ENCODE assay signal across 8 cellular contexts in the genomic region with DNA sequence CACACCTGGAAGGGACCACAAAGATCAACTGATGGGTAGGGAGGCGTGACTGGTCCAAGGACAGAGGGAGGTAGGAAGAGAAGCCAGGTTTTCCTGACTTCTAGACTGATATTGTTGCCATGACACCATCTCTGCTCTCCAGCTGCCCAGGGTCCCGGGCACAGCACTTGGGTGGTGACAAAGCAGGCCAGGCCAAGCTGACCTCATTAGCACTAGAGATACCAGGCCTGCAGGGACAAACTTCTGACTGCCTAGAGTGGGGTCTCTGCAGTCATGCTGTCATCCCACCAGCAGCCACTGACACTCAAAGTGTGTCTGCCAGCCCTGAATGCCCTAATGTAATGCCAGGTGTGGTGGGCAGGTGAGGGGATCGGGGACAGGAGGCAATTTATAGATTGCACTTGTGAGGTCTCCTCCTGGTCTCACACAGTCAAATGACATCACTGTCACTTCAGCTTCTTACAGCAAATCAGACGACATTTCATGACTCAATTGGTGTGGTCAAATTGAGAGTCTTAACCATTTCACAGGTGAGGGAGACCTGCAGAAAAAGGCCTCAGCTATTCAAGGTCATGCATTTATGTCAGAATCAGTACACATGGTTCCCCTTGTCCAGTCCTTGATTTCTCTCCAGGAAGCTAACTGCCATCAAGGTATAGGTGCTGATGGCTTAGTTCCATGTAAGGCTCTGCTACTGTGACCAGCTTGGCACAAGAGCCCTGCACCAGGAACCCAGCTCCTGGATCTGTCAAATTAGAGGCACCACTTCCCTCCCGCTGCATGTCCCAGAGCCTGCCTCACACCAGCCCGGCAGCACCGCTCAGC. TPM values are rescaled to one million over a fixed set of nuclear protein-coding genes. Genes with fewer than 3 reads are reported as not detected.
DNase-seq lines count a peak whose midpoint lies in the region; ATAC-seq and TF ChIP-seq lines count a peak whose summit lies in the region.

No MANE protein-coding gene starts in this region.

- peaks cover 56 to 74% (median 73%) of the 10 kb centered on the region in 7 donors for H3K4me1 Mint-ChIP-seq in naive thymus-derived CD4-positive, alpha-beta T cell

- no peaks in the 10 kb centered on the region for H3K27me3 Mint-ChIP-seq in naive thymus-derived CD4-positive, alpha-beta T cell

- H3K36me3 ChIP-seq in ACC112 (ENCODE audit: insufficient read depth, low read length) (no peaks in the 10 kb centered on the region), KOPT-K1 (ENCODE audit: insufficient read depth, low read length) (no peaks in the 10 kb centered on the region)
- no peaks in the 10 kb centered on the region for H3K36me3 ChIP-seq in naive thymus-derived CD4-positive, alpha-beta T cell (ENCODE audit: control insufficient read depth in 2 of 3, insufficient read depth in 3 of 3, low read length in 3 of 3)

- peaks cover 71% of the 10 kb centered on the region for H3K79me2 ChIP-seq in ACC112 (ENCODE audit: control insufficient read depth, insufficient read depth, low read length, unreplicated experiment)

- DNase-seq in cerebellar cortex (ENCODE audit: low spot score) (peak; percentile 61), sciatic nerve (ENCODE audit: low spot score) (no peak), mucosa of gallbladder (ENCODE audit: low spot score) (no peak), posterior vena cava (ENCODE audit: low spot score) (no peak), erythroblast (lab: John Stamatoyannopoulos, UW) (no peak)
- no peak for DNase-seq in naive thymus-derived CD4-positive, alpha-beta T cell

- peak overlapping the region; percentile 4 to 100 (median 85) for H3K27ac Mint-ChIP-seq in naive thymus-derived CD4-positive, alpha-beta T cell

- no peaks in the 10 kb centered on the region for H3K27me3 ChIP-seq in ACC112 (ENCODE audit: insufficient read depth, low read length)
- no peaks in the 10 kb centered on the region for H3K27me3 ChIP-seq in naive thymus-derived CD4-positive, alpha-beta T cell (ENCODE audit: control insufficient read depth in 2 of 2, insufficient read depth in 2 of 2, low read length in 2 of 2)

- H3K4me3 Mint-ChIP-seq in naive thymus-derived CD4-positive, alpha-beta T cell, result peak overlapping the region; percentile 82 to 97 (median 90)

- no peak for ATAC-seq in naive thymus-derived CD4-positive, alpha-beta T cell
- ATAC-seq in sciatic nerve, result no peak

- peaks cover 0 to 4% (median 0%) of the 10 kb centered on the region in 11 donors for H3K9me3 Mint-ChIP-seq in naive thymus-derived CD4-positive, alpha-beta T cell

- POLR2A ChIA-PET in naive thymus-derived CD4-positive, alpha-beta T cell (lab: Charles Lee), result interaction anchor here (1.0 to 9.2 kb wide), 3 partner anchors 13 to 41 kb away, joined by 3 to 202 read pairs (median 4); no protein-coding TSS in a partner anchor

- intact Hi-C loops in naive thymus-derived CD4-positive, alpha-beta T cell (cut with micrococcal nuclease), result no loop called here
- intact Hi-C loops in sciatic nerve (cut with DNase I), result no loop called here
- intact Hi-C loops in posterior vena cava (cut with DNase I), result loop anchor here (5.0 kb wide), 2 partner anchors 35 to 50 kb away; no protein-coding TSS in a partner anchor

- peaks cover 21% of the 10 kb centered on the region for H3K4me1 ChIP-seq in ACC112 (ENCODE audit: control insufficient read depth, insufficient read depth, low read length, unreplicated experiment)
- peaks cover 29 to 36% of the 10 kb centered on the region in 2 donors for H3K4me1 ChIP-seq in naive thymus-derived CD4-positive, alpha-beta T cell (ENCODE audit: control insufficient read depth in 2 of 2, insufficient read depth in 2 of 2, low read length in 2 of 2)

- H3K4me3 ChIP-seq in ACC112 (ENCODE audit: low read depth, low read length), result peak overlapping the region; percentile 87
- peak overlapping the region; percentile 26 for H3K4me3 ChIP-seq in naive thymus-derived CD4-positive, alpha-beta T cell (ENCODE audit: low read length)

- H3K27ac ChIP-seq in ACC112 (ENCODE audit: low read depth, low read length) (no peak overlapping the region), KOPT-K1 (ENCODE audit: low read depth, low read length, poor library complexity, severe bottlenecking) (peak overlapping the region; percentile 5)
- peak overlapping the region; percentile 90 for H3K27ac ChIP-seq in naive thymus-derived CD4-positive, alpha-beta T cell (ENCODE audit: low read depth, low read length)

- no peak for TF ChIP-seq POLR2A in erythroblast (IDR thresholded peaks at IDR 0.05; ENCODE audit: low read length)

- H3K36me3 Mint-ChIP-seq in naive thymus-derived CD4-positive, alpha-beta T cell, result peaks cover 0 to 6% (median 0%) of the 10 kb centered on the region in 5 donors

- no peaks in the 10 kb centered on the region for H3K9me3 ChIP-seq in KOPT-K1 (ENCODE audit: insufficient read depth, low read length, poor library complexity, severe bottlenecking)
- H3K9me3 ChIP-seq in naive thymus-derived CD4-positive, alpha-beta T cell (ENCODE audit: control insufficient read depth in 2 of 3, low read length in 3 of 3), result no peaks in the 10 kb centered on the region

- no peak overlapping the region for H2AFZ ChIP-seq in ACC112 (ENCODE audit: low read length, unreplicated experiment)

- CTCF ChIA-PET in naive thymus-derived CD4-positive, alpha-beta T cell (lab: Charles Lee), result interaction anchor here (0.6 to 1.0 kb wide), 4 partner anchors 8 to 108 kb away, joined by 3 to 6 read pairs (median 3); no protein-coding TSS in a partner anchor

RNA-seq across cellular contexts. Expression of a gene that starts 2.7 kb away (rescaled TPM):
- total RNA-seq in naive thymus-derived CD4-positive, alpha-beta T cell, result 10 to 100 TPM; 13.2 to 25.7 (median 21.1) TPM
- polyA plus RNA-seq in naive thymus-derived CD4-positive, alpha-beta T cell, result 10 to 100 TPM in 1 of 2 donors, 1 to 10 TPM in 1; 7.1 to 18.2 TPM
- 17.3 TPM for total RNA-seq in sciatic nerve
- total RNA-seq in mucosa of gallbladder, result 170 TPM
- 10 to 100 TPM; 19.0 to 25.3 TPM for total RNA-seq in posterior vena cava

Comparison
In these comparisons a context has a peak if more than half of its experiments do, and no peak if none do; other contexts are left out.
1. intact Hi-C loops: an anchor here in posterior vena cava (5.0 kb wide); none called in naive thymus-derived CD4-positive, alpha-beta T cell and sciatic nerve.